ENCODE assay signal across 2 cellular contexts in genomic region chr6:85356743-85357142, GRCh38.
A peak's percentile ranks its signal among the peaks of the same experiment; 100 is the strongest.
DNase-seq lines count a peak whose midpoint lies in the region; ATAC-seq, FAIRE-seq and TF ChIP-seq lines count a peak whose summit lies in the region.
"Not testable (repeated sequence)": the region's sequence is repeated elsewhere in the genome, so short reads cannot be mapped to it uniquely, and the experiment has no call there.

No MANE protein-coding gene starts in this region.

- H3K4me1 ChIP-seq in HEK293 (ENCODE audit: control insufficient read depth, insufficient read depth, low read length); K562 (replicated peaks in 1 of 2; ENCODE audit: control insufficient read depth in 2 of 2, insufficient read depth in 2 of 2, low read length in 2 of 2): not testable (repeated sequence)

- 0% methylated on average over 1 of the region's 3 CpGs for WGBS in K562 (ENCODE audit: insufficient coverage, low coverage, missing lambda C conversion rate)

- not testable (repeated sequence) for H3K36me3 ChIP-seq in HEK293 (ENCODE audit: control insufficient read depth in 2 of 2, insufficient read depth in 1 of 2, low read length in 2 of 2); K562 (ENCODE audit: control insufficient read depth, insufficient read depth, low read length)

- not testable (repeated sequence) for H3K9ac ChIP-seq in K562 (ENCODE audit: insufficient read depth in 1 of 2, low read depth in 2 of 2, low read length in 2 of 2)

- H3K27me3 ChIP-seq in K562 (ENCODE audit: control insufficient read depth in 2 of 2, insufficient read depth in 2 of 2, low read length in 2 of 2), result not testable (repeated sequence)

- not testable (repeated sequence) for H3K4me2 ChIP-seq in K562 (ENCODE audit: insufficient read depth, low read length)

- H4K20me1 ChIP-seq in K562 (replicated peaks; ENCODE audit: control insufficient read depth, insufficient read depth, low read length), result not testable (repeated sequence)

- not testable (repeated sequence) for DNase-seq in K562 (ENCODE audit: extremely low read depth in 1 of 4, low spot score in 3 of 4)

- not testable (repeated sequence) for FAIRE-seq in K562 (lab: Jason Lieb, UNC)

- not testable (repeated sequence) for TF ChIP-seq POLR2A in K562 (conservative IDR thresholded peaks at IDR 0.05)

- not testable (repeated sequence) for TF ChIP-seq CTCF in HEK293 (tag by site-specific recombination; IDR thresholded peaks at IDR 0.05); K562 (IDR thresholded peaks at IDR 0.05 in 2 of 3, conservative IDR thresholded peaks at IDR 0.05 in 1 of 3; ENCODE audit: insufficient read depth in 2 of 3, low read depth in 1 of 3, low read length in 3 of 3)

- CTCF ChIA-PET in HEK293 (lab: Yijun Ruan, JAX), result interaction anchor here (4.6 kb wide), 1 partner anchor 125 kb away, joined by 53 read pairs; no protein-coding TSS in a partner anchor
- CTCF ChIA-PET in K562 (lab: Yijun Ruan, JAX; ENCODE audit: low intra/inter-chr PET ratio), result not testable (repeated sequence)

- not testable (repeated sequence) for TF ChIP-seq RAD21 in K562 (CRISPR knock-in tag; conservative IDR thresholded peaks at IDR 0.05 in 1 of 2, IDR thresholded peaks at IDR 0.05 in 1 of 2)

- not testable (repeated sequence) for H2AFZ ChIP-seq in K562 (ENCODE audit: low read depth, low read length)

- not testable (repeated sequence) for H3K27ac ChIP-seq in HEK293 (ENCODE audit: extremely low read depth, low read depth, low read length); K562 (ENCODE audit: extremely low read depth, low read depth, low read length)

- TF ChIP-seq EP300 in K562 (IDR thresholded peaks at IDR 0.05; ENCODE audit: low read length), result not testable (repeated sequence)

- H3K9me1 ChIP-seq in K562 (ENCODE audit: control insufficient read depth, insufficient read depth, low read length), result not testable (repeated sequence)

- not testable (repeated sequence) for H3K79me2 ChIP-seq in K562 (ENCODE audit: control insufficient read depth, insufficient read depth, low read length)

- POLR2A ChIA-PET in HEK293 (lab: Yijun Ruan, JAX); K562 (lab: Yijun Ruan, JAX): not testable (repeated sequence)

- ATAC-seq in K562, result not testable (repeated sequence)

- intact Hi-C loops in K562 (cut with micrococcal nuclease), result loop anchor here (5.0 kb wide), 1 partner anchor 241 kb away; no protein-coding TSS in a partner anchor

- not testable (repeated sequence) for H3K4me3 ChIP-seq in HEK293 (ENCODE audit: low read depth, low read length); K562

- in situ Hi-C loops in K562 (cut with MboI), result loop anchor here (10.0 kb wide), 1 partner anchor 128 kb away; no protein-coding TSS in a partner anchor

- not testable (repeated sequence) for BruUV-seq in K562 (replicated peaks; lab: Mats Ljungman, UMichigan)

- not testable (repeated sequence) for H3K9me3 ChIP-seq in HEK293 (ENCODE audit: control insufficient read depth, insufficient read depth, low read depth, low read length); K562 (replicated peaks; ENCODE audit: control insufficient read depth, insufficient read depth, low read depth, low read length)

TF ChIP-seq in HEK293, 187 proteins besides CTCF, POLR2A, EP300 and RAD21:
- TF ChIP-seq ZNF146 (tag by site-specific recombination; IDR thresholded peaks at IDR 0.05), result peak; percentile 85

TF ChIP-seq in K562, 482 proteins besides CTCF, POLR2A, EP300 and RAD21:
- TF ChIP-seq NFIC (IDR thresholded peaks at IDR 0.05), result peak; percentile 60
TF ChIP-seq in K562: peak in this region for 1; not testable (repeated sequence) for 481.
